Comparison of ENCODE assay signal across 2 cellular contexts in genomic region chr11:346529-346928, GRCh38.
TF ChIP-seq lines count a peak whose summit lies in the region.

No MANE protein-coding gene starts in this region.

TF ChIP-seq in HEK293, 187 proteins besides CTCF, POLR2A, EP300 and RAD21:
- 0 out of 2 replicates have a peak, but pooled peaks have one; percentile 38 for TF ChIP-seq ZNF121 (tag by site-specific recombination; IDR thresholded peaks at IDR 0.05)
- no peak for TF ChIP-seq ZNF26 (tag by site-specific recombination; IDR thresholded peaks at IDR 0.05)

TF ChIP-seq in K562, 482 proteins besides CTCF, POLR2A, EP300 and RAD21:
- no peak for TF ChIP-seq CHD4 (IDR thresholded peaks at IDR 0.05; ENCODE audit: insufficient read depth, insufficient replicate concordance, low read depth, low read length, poor library complexity, severe bottlenecking)
- peak; percentile 32 for TF ChIP-seq RBM25 (IDR thresholded peaks at IDR 0.05; ENCODE audit: low read depth, low read length, severe bottlenecking)
- peak; percentile 70 for TF ChIP-seq ZNF121 (CRISPR knock-in tag; conservative IDR thresholded peaks at IDR 0.05)
